In genomic region chr17:40065771-40066510, GRCh38 we compare ENCODE assay signal across 11 cellular contexts. TPM values are rescaled to one million over a fixed set of nuclear protein-coding genes. Genes with fewer than 3 reads are reported as not detected.
DNase-seq lines count a peak whose midpoint lies in the region; ATAC-seq, FAIRE-seq and TF ChIP-seq lines count a peak whose summit lies in the region.
"Had no signal": no experiment of that assay in that cellular context is flagged by ENCODE, and none has a peak within 500 bp of the region (broad histone marks: within the 10 kb centered on the region; RNA-seq: fewer than 3 reads in every experiment).

No MANE protein-coding gene starts in this region.

- TF ChIP-seq EP300 in sigmoid colon (IDR thresholded peaks at IDR 0.05): no peak

- H3K9me3 ChIP-seq in CD4-positive, CD25-positive, alpha-beta regulatory T cell (ENCODE audit: control insufficient read depth in 2 of 2, low read length in 2 of 2): no peaks in the 10 kb centered on the region
- H3K9me3 ChIP-seq in kidney (ENCODE audit: control insufficient read depth in 1 of 2, low read length in 2 of 2): no peaks in the 10 kb centered on the region
- no peaks in the 10 kb centered on the region for H3K9me3 ChIP-seq in sigmoid colon

- H3K9ac ChIP-seq in kidney (ENCODE audit: low read length in 2 of 2): no peak overlapping the region

- intact Hi-C loops in kidney (cut with DNase I) (no loop called here), sigmoid colon (cut with DNase I) (no loop called here)

- peaks cover 81% of the 10 kb centered on the region for H3K4me1 ChIP-seq in CD4-positive, CD25-positive, alpha-beta regulatory T cell (ENCODE audit: control insufficient read depth, insufficient read depth, low read length, poor library complexity, severe bottlenecking)
- H3K4me1 ChIP-seq in kidney (ENCODE audit: control insufficient read depth in 1 of 2, insufficient read depth in 1 of 2, low read depth in 1 of 2, low read length in 2 of 2): peaks cover 55 to 56% of the 10 kb centered on the region in 2 donors
- H3K4me1 ChIP-seq in sigmoid colon: peaks cover 0 to 85% (median 79%) of the 10 kb centered on the region in 4 donors

- no peaks in the 10 kb centered on the region for H3K27me3 ChIP-seq in CD4-positive, CD25-positive, alpha-beta regulatory T cell (ENCODE audit: control insufficient read depth, insufficient read depth, low read length)
- H3K27me3 ChIP-seq in sigmoid colon: no peaks in the 10 kb centered on the region

- peak overlapping the region; percentile 23 for H3K27ac ChIP-seq in CD4-positive, CD25-positive, alpha-beta regulatory T cell (ENCODE audit: insufficient read depth, low read length, poor library complexity, severe bottlenecking)
- peak overlapping the region; percentile 80 to 83 for H3K27ac ChIP-seq in kidney (ENCODE audit: low read depth in 2 of 2, low read length in 2 of 2)
- H3K27ac ChIP-seq in sigmoid colon: peak overlapping the region; percentile 96 to 99 (median 98)

- TF ChIP-seq CTCF in kidney (IDR thresholded peaks at IDR 0.05; ENCODE audit: borderline replicate concordance, extremely low read depth, insufficient read depth): no peak
- TF ChIP-seq CTCF in sigmoid colon (IDR thresholded peaks at IDR 0.05): no peak

- ATAC-seq in CD4-positive, CD25-positive, alpha-beta regulatory T cell (ENCODE audit: low read depth in 2 of 2): no peak
- no peak for ATAC-seq in activated T-helper 17 cell treated with anti-CD3 and anti-CD28 coated beads, Interleukin-2, amount 50 U/mL, for 72 hours (replicated peaks)
- no peak for ATAC-seq in GM18870 (IDR thresholded peaks at IDR 0.05; ENCODE audit: unreplicated experiment)
- ATAC-seq: activated naive CD4-positive, alpha-beta T cell treated with anti-CD3 and anti-CD28 coated beads, Interleukin-2, amount 50 U/mL, for 72 hours had no signal

- peaks cover 12 to 87% (median 62%) of the 10 kb centered on the region in 4 donors for H3K4me1 Mint-ChIP-seq in CD4-positive, CD25-positive, alpha-beta regulatory T cell
- H3K4me1 Mint-ChIP-seq in activated T-helper 17 cell treated with anti-CD3 and anti-CD28 coated beads, Interleukin-2, amount 50 U/mL, for 72 hours: peaks cover 43% of the 10 kb centered on the region

- no peak for TF ChIP-seq POLR2A in sigmoid colon (IDR thresholded peaks at IDR 0.05)

- H3K4me3 Mint-ChIP-seq in CD4-positive, CD25-positive, alpha-beta regulatory T cell: peak overlapping the region; percentile 62 to 91 (median 76)
- H3K4me3 Mint-ChIP-seq in activated T-helper 17 cell treated with anti-CD3 and anti-CD28 coated beads, Interleukin-2, amount 50 U/mL, for 72 hours: peak overlapping the region; percentile 80

- no peak for FAIRE-seq in kidney (lab: Jason Lieb, UNC)

- 65 to 75% methylated on average over 11 of the region's 11 CpGs for WGBS in sigmoid colon, 2 donors

- peak overlapping the region; percentile 32 to 95 (median 83) for H3K27ac Mint-ChIP-seq in CD4-positive, CD25-positive, alpha-beta regulatory T cell
- peak overlapping the region; percentile 45 for H3K27ac Mint-ChIP-seq in activated T-helper 17 cell treated with anti-CD3 and anti-CD28 coated beads, Interleukin-2, amount 50 U/mL, for 72 hours

- H3K27me3 Mint-ChIP-seq in CD4-positive, CD25-positive, alpha-beta regulatory T cell: peaks cover 6% of the 10 kb centered on the region
- H3K27me3 Mint-ChIP-seq in activated T-helper 17 cell treated with anti-CD3 and anti-CD28 coated beads, Interleukin-2, amount 50 U/mL, for 72 hours: no peaks in the 10 kb centered on the region

- no peaks in the 10 kb centered on the region for H3K36me3 ChIP-seq in CD4-positive, CD25-positive, alpha-beta regulatory T cell (ENCODE audit: control insufficient read depth, insufficient read depth, low read length)
- H3K36me3 ChIP-seq in kidney (ENCODE audit: control insufficient read depth in 1 of 2, insufficient read depth in 2 of 2, low read length in 2 of 2) (no peaks in the 10 kb centered on the region), sigmoid colon (no peaks in the 10 kb centered on the region)

- H3K4me3 ChIP-seq in CD4-positive, CD25-positive, alpha-beta regulatory T cell (ENCODE audit: low read depth, low read length): no peak overlapping the region
- H3K4me3 ChIP-seq in kidney (ENCODE audit: low read length in 2 of 2) (no peak overlapping the region), sigmoid colon (peak overlapping the region; percentile 87 to 98 (median 95))

- no peak for DNase-seq in CD4-positive, CD25-positive, alpha-beta regulatory T cell
- DNase-seq in kidney: no peak
- DNase-seq in sigmoid colon: peak; percentile 73
- DNase-seq in OCI-M1 (lab: John Stamatoyannopoulos, UW): no peak
- no peak for DNase-seq in NCI-H1092 (lab: John Stamatoyannopoulos, UW)
- no peak for DNase-seq in stimulated activated CD4-positive, alpha-beta T cell treated with anti-CD3 and anti-CD28 coated beads, Interleukin-1b, Interleukin-23, amount 100 ng/mL, for 48 hours
- DNase-seq: DMS 273 treated with DMSO at 0.1 percent for 48 hours, NCI-H187 had no signal

- peaks cover 4% of the 10 kb centered on the region for H3K36me3 Mint-ChIP-seq in CD4-positive, CD25-positive, alpha-beta regulatory T cell
- H3K36me3 Mint-ChIP-seq in activated T-helper 17 cell treated with anti-CD3 and anti-CD28 coated beads, Interleukin-2, amount 50 U/mL, for 72 hours (ENCODE audit: low read depth): no peaks in the 10 kb centered on the region
- H3K36me3 Mint-ChIP-seq: activated naive CD4-positive, alpha-beta T cell treated with anti-CD3 and anti-CD28 coated beads, Interleukin-2, amount 50 U/mL, for 72 hours had no signal

- H3K9me3 Mint-ChIP-seq in CD4-positive, CD25-positive, alpha-beta regulatory T cell: peaks cover 0 to 3% (median 0%) of the 10 kb centered on the region in 7 donors
- no peaks in the 10 kb centered on the region for H3K9me3 Mint-ChIP-seq in activated T-helper 17 cell treated with anti-CD3 and anti-CD28 coated beads, Interleukin-2, amount 50 U/mL, for 72 hours

RNA-seq across cellular contexts. Expression of gene THRA, which starts 3.2 kb away (rescaled TPM):
- total RNA-seq in CD4-positive, CD25-positive, alpha-beta regulatory T cell: 29.4 TPM
- 10 to 100 TPM; 10.7 to 15.9 (median 13.4) TPM for polyA plus RNA-seq in CD4-positive, CD25-positive, alpha-beta regulatory T cell
- 10 to 100 TPM; 10.3 to 14.4 TPM for total RNA-seq in activated T-helper 17 cell treated with anti-CD3 and anti-CD28 coated beads, Interleukin-2, amount 50 U/mL, for 72 hours
- total RNA-seq in kidney (63.9 TPM), sigmoid colon (10 to 100 TPM; 78.8 to 86.1 (median 83.8) TPM)
- polyA plus RNA-seq in kidney (ENCODE audit: insufficient read depth, low read depth, low replicate concordance) (40.8 TPM), sigmoid colon (10 to 100 TPM; 25.4 to 35.4 (median 25.8) TPM)

RNA-seq across cellular contexts. Expression of gene MED24, which starts 11.7 kb away (rescaled TPM):
- total RNA-seq in CD4-positive, CD25-positive, alpha-beta regulatory T cell: 78.8 TPM
- 10 to 100 TPM; 34.3 to 46.1 (median 40.3) TPM for polyA plus RNA-seq in CD4-positive, CD25-positive, alpha-beta regulatory T cell
- 100 to 1,000 TPM in 1 of 2 donors, 10 to 100 TPM in 1; 83.5 to 140 TPM for total RNA-seq in activated T-helper 17 cell treated with anti-CD3 and anti-CD28 coated beads, Interleukin-2, amount 50 U/mL, for 72 hours
- total RNA-seq in kidney (66.3 TPM), sigmoid colon (10 to 100 TPM; 27.3 to 64.8 (median 31.7) TPM)
- polyA plus RNA-seq in kidney (ENCODE audit: insufficient read depth, low read depth, low replicate concordance) (53.7 TPM), sigmoid colon (10 to 100 TPM; 19.2 to 83.0 (median 29.1) TPM)

RNA-seq across cellular contexts. Expression of gene NR1D1, which starts 34.4 kb away (rescaled TPM):
- 29.5 TPM for total RNA-seq in CD4-positive, CD25-positive, alpha-beta regulatory T cell
- polyA plus RNA-seq in CD4-positive, CD25-positive, alpha-beta regulatory T cell: 10 to 100 TPM in 1 of 4 donors, 1 to 10 TPM in 3; 4.9 to 10.1 (median 6.2) TPM
- total RNA-seq in activated T-helper 17 cell treated with anti-CD3 and anti-CD28 coated beads, Interleukin-2, amount 50 U/mL, for 72 hours: 10 to 100 TPM; 12.2 to 21.8 TPM
- total RNA-seq in kidney (30.8 TPM), sigmoid colon (10 to 100 TPM in 3 of 4 donors, 1 to 10 TPM in 1; 4.1 to 12.8 (median 11.9) TPM)
- polyA plus RNA-seq in kidney (ENCODE audit: insufficient read depth, low read depth, low replicate concordance) (7.1 TPM), sigmoid colon (10 to 100 TPM in 1 of 3 donors, 1 to 10 TPM in 2; 4.4 to 11.4 (median 8.1) TPM)

RNA-seq across cellular contexts. Expression of gene CSF3, which starts 50.7 kb away (rescaled TPM):
- not detected for total RNA-seq in CD4-positive, CD25-positive, alpha-beta regulatory T cell
- not detected for polyA plus RNA-seq in CD4-positive, CD25-positive, alpha-beta regulatory T cell
- total RNA-seq in activated T-helper 17 cell treated with anti-CD3 and anti-CD28 coated beads, Interleukin-2, amount 50 U/mL, for 72 hours: not detected
- total RNA-seq in kidney (not detected), sigmoid colon (10 to 100 TPM in 1 of 4 donors, not detected in 3; 23.3 TPM)
- polyA plus RNA-seq in kidney (ENCODE audit: insufficient read depth, low read depth, low replicate concordance) (not detected), sigmoid colon (1 to 10 TPM in 2 of 3 donors, not detected in 1; 1.2 to 3.1 TPM)
- total RNA-seq: activated naive CD4-positive, alpha-beta T cell treated with anti-CD3 and anti-CD28 coated beads, Interleukin-2, amount 50 U/mL, for 72 hours had no signal

RNA-seq across cellular contexts. Expression of gene MSL1, which starts 55.8 kb away (rescaled TPM):
- total RNA-seq in CD4-positive, CD25-positive, alpha-beta regulatory T cell: 126 TPM
- polyA plus RNA-seq in CD4-positive, CD25-positive, alpha-beta regulatory T cell: 10 to 100 TPM in 2 of 4 donors, 1 to 10 TPM in 2; 9.3 to 10.5 (median 9.8) TPM
- 100 to 1,000 TPM in 1 of 2 donors, 10 to 100 TPM in 1; 80.5 to 114 TPM for total RNA-seq in activated T-helper 17 cell treated with anti-CD3 and anti-CD28 coated beads, Interleukin-2, amount 50 U/mL, for 72 hours
- total RNA-seq in kidney: 75.4 TPM
- polyA plus RNA-seq in kidney (ENCODE audit: insufficient read depth, low read depth, low replicate concordance): 34.9 TPM
- total RNA-seq in sigmoid colon: 10 to 100 TPM; 52.3 to 92.2 (median 58.0) TPM
- 10 to 100 TPM; 29.4 to 63.5 (median 34.0) TPM for polyA plus RNA-seq in sigmoid colon

Comparison
In these comparisons a context has a peak if more than half of its experiments do, and no peak if none do; other contexts are left out.
1. H3K27ac ChIP-seq: peak in every context shown above with its lines; median percentile 98 in sigmoid colon; 82 in kidney; 23 in CD4-positive, CD25-positive, alpha-beta regulatory T cell.
2. H3K4me3 ChIP-seq: peak in sigmoid colon (4 of 4); none in CD4-positive, CD25-positive, alpha-beta regulatory T cell (single experiment) and kidney (0 of 2).